ENCODE assay signal across 9 cellular contexts in genomic region chr7:128860158-128861073, GRCh38. TPM values are rescaled to one million over a fixed set of nuclear protein-coding genes. Genes with fewer than 3 reads are reported as not detected.
A peak's percentile ranks its signal among the peaks of the same experiment; 100 is the strongest.
DNase-seq lines count a peak whose midpoint lies in the region; ATAC-seq and TF ChIP-seq lines count a peak whose summit lies in the region.
"Had no signal": no experiment of that assay in that cellular context is flagged by ENCODE, and none has a peak within 500 bp of the region (broad histone marks: within the 10 kb centered on the region; RNA-seq: fewer than 3 reads in every experiment).

No MANE protein-coding gene starts in this region.

- peaks cover 17% of the 10 kb centered on the region for H3K27me3 Mint-ChIP-seq in brain

- peaks cover 14% of the 10 kb centered on the region for H3K36me3 Mint-ChIP-seq in brain
- H3K36me3 Mint-ChIP-seq: natural killer cell had no signal

- TF ChIP-seq CTCF in brain (conservative IDR thresholded peaks at IDR 0.05), result no peak
- no peak for TF ChIP-seq CTCF in GM10248 (IDR thresholded peaks at IDR 0.05; ENCODE audit: control extremely low read depth, extremely low read depth, low read depth, missing control alignments)

- WGBS in HUES64, result 74% methylated on average over 9 of the region's 10 CpGs
- 48 to 57% methylated on average over 10 of the region's 10 CpGs for WGBS in aorta, 2 donors

- DNase-seq in lung microvascular endothelial cell (ENCODE audit: low read depth in 2 of 2) (peak; percentile 12 to 62), GM10248 (ENCODE audit: extremely low spot score) (no peak), aorta (no peak), NCI-H345 treated with DMSO at 0.1 percent for 48 hours (lab: John Stamatoyannopoulos, UW; ENCODE audit: unreplicated experiment) (no peak)
- no peak for DNase-seq in activated CD4-positive, CD25-positive, alpha-beta regulatory T cell (lab: John Stamatoyannopoulos, UW)
- DNase-seq: natural killer cell had no signal

- peak overlapping the region; percentile 48 to 87 (median 68) for H3K27ac Mint-ChIP-seq in brain

- H3K36me3 ChIP-seq in BLaER1, result peaks cover 10% of the 10 kb centered on the region
- H3K36me3 ChIP-seq in HUES64 (ENCODE audit: insufficient read depth, low read length), result peaks cover 11% of the 10 kb centered on the region; the same call in 1 of the 2 replicates
- peaks cover 0 to 5% of the 10 kb centered on the region in 2 donors for H3K36me3 ChIP-seq in aorta (ENCODE audit: control insufficient read depth in 1 of 2, insufficient read depth in 2 of 2, low read length in 1 of 2)

- H3K4me2 ChIP-seq in BLaER1, result peak overlapping the region; percentile 71

- H3K4me3 Mint-ChIP-seq in brain, result peak overlapping the region in 3 of 5 experiments; percentile 0 to 73 (median 4)
- H3K4me3 Mint-ChIP-seq: natural killer cell had no signal

- no peaks in the 10 kb centered on the region for H3K27me3 ChIP-seq in BLaER1
- no peaks in the 10 kb centered on the region for H3K27me3 ChIP-seq in HUES64 (ENCODE audit: insufficient read depth, low read length)
- no peaks in the 10 kb centered on the region for H3K27me3 ChIP-seq in aorta (ENCODE audit: control insufficient read depth in 1 of 2, insufficient read depth in 2 of 2, low read length in 1 of 2)

- H3K9me3 ChIP-seq in BLaER1 (no peaks in the 10 kb centered on the region), HUES64 (ENCODE audit: insufficient read depth, low read depth, low read length) (no peaks in the 10 kb centered on the region), aorta (ENCODE audit: control insufficient read depth, low read length) (no peaks in the 10 kb centered on the region)

- peaks cover 48% of the 10 kb centered on the region for H3K4me1 Mint-ChIP-seq in brain

- POLR2A ChIA-PET in GM10248 (lab: Yijun Ruan, JAX), result no interaction called here

- peak overlapping the region; percentile 65; the same call in 1 of the 2 replicates for H3K27ac ChIP-seq in BLaER1
- H3K27ac ChIP-seq in HUES64 (ENCODE audit: low read depth, low read length), result peak overlapping the region; percentile 22; the same call in 1 of the 2 replicates
- H3K27ac ChIP-seq in aorta (ENCODE audit: low read depth in 1 of 2, low read length in 2 of 2), result no peak overlapping the region

- H3K4me1 ChIP-seq in BLaER1, result peaks cover 40% of the 10 kb centered on the region
- 0 out of 2 replicates have a peak, but pooled peaks cover 3% of the 10 kb centered on the region for H3K4me1 ChIP-seq in HUES64 (ENCODE audit: insufficient read depth, low read length)
- H3K4me1 ChIP-seq in aorta (ENCODE audit: control insufficient read depth in 1 of 2, insufficient read depth in 2 of 2, low read length in 2 of 2), result no peaks in the 10 kb centered on the region

- CTCF ChIA-PET in GM10248 (lab: Yijun Ruan, JAX), result interaction anchor here (0.7 to 4.5 kb wide), 7 partner anchors 11 to 358 kb away, joined by 3 to 20 read pairs (median 3); no protein-coding TSS in a partner anchor

- intact Hi-C loops in aorta (cut with DNase I), result loop anchor here in 1 of 2 donors (10.0 kb wide), 1 partner anchor 126 kb away; the partner anchor contains the start of gene CALU

- H3K9ac ChIP-seq in BLaER1 (no peak overlapping the region), HUES64 (ENCODE audit: low read depth, low read length) (no peak overlapping the region)

- H3K9me3 Mint-ChIP-seq in brain, result peaks cover 0 to 7% (median 0%) of the 10 kb centered on the region in 5 experiments
- H3K9me3 Mint-ChIP-seq: natural killer cell had no signal

- H4K20me1 ChIP-seq in BLaER1, result peaks cover 21% of the 10 kb centered on the region

- no peak for ATAC-seq in aorta (ENCODE audit: low FRiP score)
- ATAC-seq: natural killer cell had no signal

- H3K4me3 ChIP-seq in BLaER1 (no peak overlapping the region), HUES64 (ENCODE audit: low read length) (no peak overlapping the region), aorta (ENCODE audit: low read length in 2 of 2) (no peak overlapping the region)

RNA-seq across cellular contexts. Expression of gene ATP6V1F, which starts 2.2 kb away (rescaled TPM):
- polyA plus RNA-seq in HUES64 (2013, experiment 1 of 2), result 86.3 TPM
- polyA plus RNA-seq in HUES64 (2013, experiment 2 of 2), result 114 TPM
- polyA plus RNA-seq in brain (ENCODE audit: insufficient read depth, low read depth, low replicate concordance) (392 TPM), aorta (100 to 1,000 TPM; 120 to 270 TPM)
- total RNA-seq in lung microvascular endothelial cell (86.5 and 97.6 TPM in 2 replicates), aorta (10 to 100 TPM; 83.7 to 84.8 TPM)

RNA-seq across cellular contexts. Expression of gene FLNC, which starts 30.2 kb away (rescaled TPM):
- polyA plus RNA-seq in HUES64 (2013, experiment 1 of 2), result 13.6 TPM
- 13.6 TPM for polyA plus RNA-seq in HUES64 (2013, experiment 2 of 2)
- polyA plus RNA-seq in brain (ENCODE audit: insufficient read depth, low read depth, low replicate concordance) (7.8 TPM), aorta (10 to 100 TPM in 1 of 2 donors, 1 to 10 TPM in 1; 7.8 to 18.3 TPM)
- total RNA-seq in lung microvascular endothelial cell (122 and 131 TPM in 2 replicates), aorta (100 to 1,000 TPM; 135 to 245 TPM)

RNA-seq across cellular contexts. Expression of gene KCP, which starts 50.1 kb away (rescaled TPM):
- 3.8 TPM for polyA plus RNA-seq in HUES64 (2013, experiment 1 of 2)
- 4.2 TPM for polyA plus RNA-seq in HUES64 (2013, experiment 2 of 2)
- polyA plus RNA-seq in brain (ENCODE audit: insufficient read depth, low read depth, low replicate concordance), result 0.29 TPM
- total RNA-seq in lung microvascular endothelial cell, result not detected in 2 replicates
- total RNA-seq in aorta, result 1 to 10 TPM; 2.1 to 6.1 TPM
- under 1 TPM in 1 of 2 donors, not detected in 1; 0.15 TPM for polyA plus RNA-seq in aorta

Comparison
In these comparisons a context has a peak if more than half of its experiments do, and no peak if none do; other contexts are left out.
1. H3K27ac ChIP-seq: peak in BLaER1 (single experiment) and HUES64 (single experiment); none in aorta (0 of 2).
2. DNase-seq: peak in lung microvascular endothelial cell (2 of 2); none in GM10248 (single experiment), aorta (0 of 2), NCI-H345 treated with DMSO at 0.1 percent for 48 hours (single experiment) and activated CD4-positive, CD25-positive, alpha-beta regulatory T cell (0 of 4).